1 cellular context compared by ENCODE assay signal in genomic region chr2:238772635-238773297, GRCh38.
TF ChIP-seq lines count a peak whose summit lies in the region.

No MANE protein-coding gene starts in this region.

TF ChIP-seq in IMR-90, 13 proteins besides CTCF, POLR2A, EP300 and RAD21 (continued from another document):
- TF ChIP-seq ELK1 (IDR thresholded peaks at IDR 0.05; ENCODE audit: borderline replicate concordance, low read depth, low read length) (no peak), MAFK (IDR thresholded peaks at IDR 0.05; ENCODE audit: low read depth, low read length) (no peak), CEBPB (IDR thresholded peaks at IDR 0.05; ENCODE audit: low read depth, low read length) (no peak), FOS (IDR thresholded peaks at IDR 0.05; ENCODE audit: low read depth, low read length) (no peak), RCOR1 (IDR thresholded peaks at IDR 0.05; ENCODE audit: insufficient replicate concordance, low read length) (no peak)
TF ChIP-seq in IMR-90: peak in this region for 0.
